In genomic region chr16:86222965-86223551, GRCh38 we compare ENCODE assay signal across 13 cellular contexts.
DNase-seq lines count a peak whose midpoint lies in the region; FAIRE-seq and TF ChIP-seq lines count a peak whose summit lies in the region.
"Had no signal": no experiment of that assay in that cellular context is flagged by ENCODE, and none has a peak within 500 bp of the region (broad histone marks: within the 10 kb centered on the region; RNA-seq: fewer than 3 reads in every experiment).

No MANE protein-coding gene starts in this region.

- H3K27me3 ChIP-seq in mucosa of stomach (ENCODE audit: control insufficient read depth, insufficient read depth, low read length) = peaks cover 2% of the 10 kb centered on the region

- H3K27ac ChIP-seq in coronary artery = no peak overlapping the region
- H3K27ac ChIP-seq: heart left ventricle had no signal

- no peak for TF ChIP-seq CTCF in AG09319 (IDR thresholded peaks at IDR 0.05; ENCODE audit: low read depth, low read length)
- no peak for TF ChIP-seq CTCF in coronary artery (IDR thresholded peaks at IDR 0.05)

- H3K9ac ChIP-seq in mucosa of stomach (ENCODE audit: low read length) = peak overlapping the region; percentile 10

- peak; percentile 95 for DNase-seq in AG09319 (ENCODE audit: extremely low read depth, low read depth)
- peak; percentile 6 for DNase-seq in NCI-H226
- DNase-seq in coronary artery (ENCODE audit: low spot score) = no peak
- no peak for DNase-seq in SW 1271 (lab: John Stamatoyannopoulos, UW)
- no peak for DNase-seq in GM19240 (ENCODE audit: insufficient read length, low spot score)
- DNase-seq in GM19239 (ENCODE audit: insufficient read length, low spot score) = no peak
- DNase-seq in anterior cingulate cortex (lab: John Stamatoyannopoulos, UW) = no peak
- DNase-seq: activated CD4-positive, alpha-beta T cell treated with anti-CD3 and anti-CD28 coated beads, Interleukin-2, amount 50 U/mL, for 48 hours; CD4-positive, CD25-positive, alpha-beta regulatory T cell; heart left ventricle; T-helper 2 cell had no signal

- no peak for FAIRE-seq in GM19239 (lab: Jason Lieb, UNC)
- FAIRE-seq: colon had no signal

- H3K4me1 ChIP-seq in mucosa of stomach (ENCODE audit: control insufficient read depth, insufficient read depth, low read length) = no peaks in the 10 kb centered on the region
- H3K4me1 ChIP-seq: heart left ventricle had no signal

- H3K9me3 ChIP-seq in mucosa of stomach (ENCODE audit: control insufficient read depth, low read length) = no peaks in the 10 kb centered on the region
- H3K9me3 ChIP-seq: heart left ventricle had no signal

- H3K4me3 ChIP-seq in coronary artery (peak overlapping the region; percentile 6), mucosa of stomach (ENCODE audit: low read length) (no peak overlapping the region)
- H3K4me3 ChIP-seq: heart left ventricle had no signal

- H3K36me3 ChIP-seq in mucosa of stomach (ENCODE audit: control insufficient read depth, insufficient read depth, low read length) = no peaks in the 10 kb centered on the region
- H3K36me3 ChIP-seq: heart left ventricle had no signal

Comparison
In these comparisons a context has a peak if more than half of its experiments do, and no peak if none do; other contexts are left out.
1. DNase-seq: peak in AG09319 (single experiment) and NCI-H226 (single experiment); none in coronary artery (single experiment), SW 1271 (0 of 2), GM19240 (single experiment), GM19239 (single experiment) and anterior cingulate cortex (0 of 58).